11 cellular contexts compared by ENCODE assay signal in genomic region chr5:6169660-6170059, GRCh38.
"Had no signal": no experiment of that assay in that cellular context is flagged by ENCODE, and none has a peak within 500 bp of the region (broad histone marks: within the 10 kb centered on the region; RNA-seq: fewer than 3 reads in every experiment).

No MANE protein-coding gene starts in this region.

- H3K9me3 ChIP-seq: HAP-1 had no signal

- H3K4me3 ChIP-seq: GM23248, GM23338, HAP-1 had no signal

- H3K4me2 ChIP-seq: GM23338 had no signal

- ATAC-seq: GM23338, HCT116 had no signal

- H3K9ac ChIP-seq: GM23248 had no signal

- FAIRE-seq: H1, H54 had no signal

- DNase-seq: GM23248, GOT3, H7, H9, HCEC 1CT, HFFc6 had no signal

- H3K4me1 ChIP-seq: HAP-1 had no signal

- H3K27ac Mint-ChIP-seq: GM23338, H9, HFFc6 had no signal

- H3K4me3 Mint-ChIP-seq: GM23338, H9, HFFc6 had no signal

- H3K36me3 ChIP-seq: HAP-1 had no signal

- H3K27ac ChIP-seq: GM23248 had no signal

- H3K4me1 Mint-ChIP-seq: H9 had no signal

- H3K9me3 Mint-ChIP-seq: GM23338, H9, HFFc6 had no signal

- H2AFZ ChIP-seq: GM23248, GM23338 had no signal
